ENCODE assay signal across 1 cellular context in the genomic region with DNA sequence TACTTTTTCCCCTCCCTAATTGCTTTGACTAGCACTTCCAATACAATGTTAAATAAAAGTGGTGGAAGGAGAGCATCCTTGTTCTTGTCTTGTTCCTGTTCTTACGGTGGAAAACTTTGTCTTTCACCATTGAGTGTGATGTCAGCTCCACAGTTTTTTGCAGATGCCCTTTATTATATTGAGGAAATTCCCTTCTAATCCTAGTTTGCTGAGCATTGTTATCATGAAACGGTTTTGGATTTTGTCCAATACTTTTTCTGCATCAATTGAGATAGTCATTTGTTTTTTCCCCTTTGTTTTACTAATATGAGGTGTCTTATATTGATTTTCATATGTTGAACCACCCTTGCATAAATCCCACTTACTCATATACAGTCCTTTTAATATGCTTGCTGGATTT.
TF ChIP-seq lines count a peak whose summit lies in the region.

No MANE protein-coding gene starts in this region.

TF ChIP-seq in endothelial cell of umbilical vein, 7 proteins besides CTCF, POLR2A, EP300 and RAD21:
- TF ChIP-seq EZH2 (IDR thresholded peaks at IDR 0.05; ENCODE audit: borderline replicate concordance, low read depth, low read length, severe bottlenecking) (no peak), MYC (IDR thresholded peaks at IDR 0.05; ENCODE audit: low read depth, low read length) (no peak), JUN (IDR thresholded peaks at IDR 0.05; ENCODE audit: borderline replicate concordance, insufficient read depth, insufficient read length, low read depth) (no peak), POLR2AphosphoS5 (IDR thresholded peaks at IDR 0.05; ENCODE audit: insufficient read depth, low read depth, low read length) (no peak), GATA2 (IDR thresholded peaks at IDR 0.05; ENCODE audit: insufficient read depth, insufficient read length, low read depth, low read length) (no peak), FOS (IDR thresholded peaks at IDR 0.05; ENCODE audit: borderline replicate concordance, insufficient read depth, low read length) (no peak)
- TF ChIP-seq, protein P1, sequence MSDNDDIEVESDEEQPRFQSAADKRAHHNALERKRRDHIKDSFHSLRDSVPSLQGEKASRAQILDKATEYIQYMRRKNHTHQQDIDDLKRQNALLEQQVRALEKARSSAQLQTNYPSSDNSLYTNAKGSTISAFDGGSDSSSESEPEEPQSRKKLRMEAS (IDR thresholded peaks at IDR 0.05; ENCODE audit: insufficient read depth, insufficient read length): no peak
